18 cellular contexts compared by ENCODE assay signal in the genomic region with DNA sequence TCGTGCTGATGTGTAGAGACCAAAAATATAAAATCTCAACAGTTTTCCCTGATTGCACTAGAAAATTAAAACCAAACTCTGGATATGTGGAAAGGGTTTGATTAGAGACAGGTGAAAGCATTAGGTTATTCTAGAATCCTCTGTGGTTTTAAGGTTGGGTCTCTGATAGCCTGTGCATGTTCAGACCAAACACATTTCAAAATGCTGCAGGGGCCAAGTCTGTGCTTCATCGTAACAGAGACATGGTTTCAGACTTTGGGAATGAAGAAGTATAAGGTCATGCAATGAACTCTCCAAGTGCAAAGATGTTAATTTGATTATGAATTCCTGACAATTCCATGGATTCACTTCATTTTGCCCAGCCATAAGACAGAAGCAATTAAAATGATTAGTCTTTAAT.
A peak's percentile ranks its signal among the peaks of the same experiment; 100 is the strongest.
DNase-seq lines count a peak whose midpoint lies in the region; ATAC-seq, FAIRE-seq and TF ChIP-seq lines count a peak whose summit lies in the region.
"Had no signal": no experiment of that assay in that cellular context is flagged by ENCODE, and none has a peak within 500 bp of the region (broad histone marks: within the 10 kb centered on the region; RNA-seq: fewer than 3 reads in every experiment).

No MANE protein-coding gene starts in this region.

- H3K4me1 ChIP-seq in ACC112 (ENCODE audit: control insufficient read depth, insufficient read depth, low read length, unreplicated experiment) (peaks cover 25% of the 10 kb centered on the region), K562 (replicated peaks in 1 of 2; ENCODE audit: control insufficient read depth in 2 of 2, insufficient read depth in 2 of 2, low read length in 2 of 2) (no peaks in the 10 kb centered on the region; a peak in 2 of 5 replicates), endothelial cell of umbilical vein (ENCODE audit: control insufficient read depth, extremely low read depth, insufficient read depth, low read length) (peaks cover 11% of the 10 kb centered on the region), keratinocyte (ENCODE audit: control insufficient read depth, extremely low read depth, insufficient read depth, low read length) (peaks cover 9% of the 10 kb centered on the region), thyroid gland (no peaks in the 10 kb centered on the region), aorta (ENCODE audit: control insufficient read depth in 1 of 2, insufficient read depth in 2 of 2, low read length in 2 of 2) (peaks cover 0 to 2% of the 10 kb centered on the region in 2 donors)
- H3K4me1 ChIP-seq: Caco-2 had no signal

- dilution Hi-C loops in endothelial cell of umbilical vein (cut with MboI; ENCODE audit: extremely low pct_ligation_motif_present, low sequenced_read_pairs): no loop called here
- dilution Hi-C loops in keratinocyte (cut with MboI; ENCODE audit: extremely low pct_ligation_motif_present, low sequenced_read_pairs): no loop called here

- H2AFZ ChIP-seq in ACC112 (ENCODE audit: low read length, unreplicated experiment) (peak overlapping the region; percentile 87), K562 (ENCODE audit: low read depth, low read length) (no peak overlapping the region), endothelial cell of umbilical vein (ENCODE audit: low read depth, low read length) (peak overlapping the region; percentile 15), keratinocyte (ENCODE audit: control insufficient read depth, low read length) (no peak overlapping the region)
- H2AFZ ChIP-seq: GM23248 had no signal

- H3K27me3 Mint-ChIP-seq in natural killer cell treated with Interleukin-12 subunit alpha and Interleukin-12 subunit beta and Interleukin-15 and Interleukin-18, amount 100 ng/mL, for 72 hours: no peaks in the 10 kb centered on the region
- H3K27me3 Mint-ChIP-seq: CD4-positive, alpha-beta T cell; IgD-negative memory B cell had no signal

- H3K9me3 ChIP-seq in K562 (replicated peaks; ENCODE audit: control insufficient read depth, insufficient read depth, low read depth, low read length): no peaks in the 10 kb centered on the region
- H3K9me3 ChIP-seq in endothelial cell of umbilical vein (replicated peaks; ENCODE audit: control insufficient read depth, insufficient read depth, low read length): no peaks in the 10 kb centered on the region
- H3K9me3 ChIP-seq in keratinocyte (ENCODE audit: control insufficient read depth, low read depth, low read length): no peaks in the 10 kb centered on the region
- H3K9me3 ChIP-seq in thyroid gland: no peaks in the 10 kb centered on the region
- H3K9me3 ChIP-seq in aorta (ENCODE audit: control insufficient read depth, low read length): no peaks in the 10 kb centered on the region
- H3K9me3 ChIP-seq: Caco-2 had no signal

- TF ChIP-seq RAD21 in K562 (CRISPR knock-in tag; conservative IDR thresholded peaks at IDR 0.05 in 1 of 2, IDR thresholded peaks at IDR 0.05 in 1 of 2): no peak

- H3K27ac Mint-ChIP-seq in natural killer cell treated with Interleukin-12 subunit alpha and Interleukin-12 subunit beta and Interleukin-15 and Interleukin-18, amount 100 ng/mL, for 72 hours: no peak overlapping the region
- H3K27ac Mint-ChIP-seq: CD4-positive, alpha-beta T cell; IgD-negative memory B cell had no signal

- FAIRE-seq in K562 (lab: Jason Lieb, UNC) (peak; percentile 23), endothelial cell of umbilical vein (lab: Jason Lieb, UNC) (no peak), keratinocyte (lab: Jason Lieb, UNC) (peak; percentile 49)
- FAIRE-seq: D721Med, GM12891, GM19239, HepG2 had no signal

- peaks cover 3% of the 10 kb centered on the region for H3K9me3 Mint-ChIP-seq in natural killer cell treated with Interleukin-12 subunit alpha and Interleukin-12 subunit beta and Interleukin-15 and Interleukin-18, amount 100 ng/mL, for 72 hours

- TF ChIP-seq CTCF in K562 (IDR thresholded peaks at IDR 0.05 in 2 of 3, conservative IDR thresholded peaks at IDR 0.05 in 1 of 3; ENCODE audit: insufficient read depth in 2 of 3, low read depth in 1 of 3, low read length in 3 of 3) (no peak), endothelial cell of umbilical vein (IDR thresholded peaks at IDR 0.05; ENCODE audit: extremely low read depth in 1 of 2, insufficient read depth in 1 of 2, low read depth in 1 of 2, low read length in 2 of 2) (no peak), keratinocyte (optimal IDR thresholded peaks at IDR 0.05 in 1 of 3, IDR thresholded peaks at IDR 0.05 in 1 of 3, conservative IDR thresholded peaks at IDR 0.05 in 1 of 3; ENCODE audit: extremely low read depth in 1 of 3, insufficient read depth in 2 of 3, low read length in 3 of 3) (no peak), thyroid gland (IDR thresholded peaks at IDR 0.05) (no peak)

- no peaks in the 10 kb centered on the region for H3K4me1 Mint-ChIP-seq in natural killer cell treated with Interleukin-12 subunit alpha and Interleukin-12 subunit beta and Interleukin-15 and Interleukin-18, amount 100 ng/mL, for 72 hours (ENCODE audit: low read depth in 2 of 2)
- H3K4me1 Mint-ChIP-seq: IgD-negative memory B cell had no signal

- 16% methylated on average over 2 of the region's 2 CpGs for WGBS in K562 (ENCODE audit: insufficient coverage, low coverage, missing lambda C conversion rate)
- 81 to 92% methylated on average over 2 of the region's 2 CpGs for WGBS in thyroid gland, 2 donors
- WGBS in aorta, 2 donors: 42 to 48% methylated on average over 2 of the region's 2 CpGs

- CTCF ChIA-PET in K562 (lab: Yijun Ruan, JAX; ENCODE audit: low intra/inter-chr PET ratio) (no interaction called here), endothelial cell of umbilical vein (lab: Charles Lee) (no interaction called here)

- BruUV-seq in K562 (replicated peaks; lab: Mats Ljungman, UMichigan) (no TSS peak), endothelial cell of umbilical vein (replicated peaks; lab: Mats Ljungman, UMichigan) (no TSS peak)

- intact Hi-C loops in K562 (cut with micrococcal nuclease): loop anchor here (10.0 kb wide), 1 partner anchor 351 kb away; a partner anchor contains a TSS
- intact Hi-C loops in endothelial cell of umbilical vein (cut with micrococcal nuclease): no loop called here
- intact Hi-C loops in thyroid gland (cut with DNase I): no loop called here
- intact Hi-C loops in aorta (cut with DNase I): no loop called here

- H3K9me1 ChIP-seq in K562 (ENCODE audit: control insufficient read depth, insufficient read depth, low read length): no peaks in the 10 kb centered on the region
- no peaks in the 10 kb centered on the region for H3K9me1 ChIP-seq in endothelial cell of umbilical vein (replicated peaks; ENCODE audit: control insufficient read depth, extremely low read depth, insufficient read depth, low read length)
- H3K9me1 ChIP-seq in keratinocyte (ENCODE audit: control insufficient read depth, extremely low read depth, insufficient read depth, low read length): no peaks in the 10 kb centered on the region

- no peak overlapping the region for H3K9ac ChIP-seq in K562 (ENCODE audit: insufficient read depth in 1 of 2, low read depth in 2 of 2, low read length in 2 of 2)
- H3K9ac ChIP-seq in endothelial cell of umbilical vein (replicated peaks; ENCODE audit: extremely low read depth, insufficient read depth, low read length): no peak overlapping the region
- H3K9ac ChIP-seq in keratinocyte (ENCODE audit: control insufficient read depth, extremely low read depth, insufficient read depth, low read length): no peak overlapping the region
- H3K9ac ChIP-seq: GM23248 had no signal

- in situ Hi-C loops in K562 (cut with MboI): no loop called here

- H4K20me1 ChIP-seq in K562 (replicated peaks; ENCODE audit: control insufficient read depth, insufficient read depth, low read length) (no peaks in the 10 kb centered on the region), endothelial cell of umbilical vein (replicated peaks; ENCODE audit: control insufficient read depth, extremely low read depth, insufficient read depth, low read length) (no peaks in the 10 kb centered on the region), keratinocyte (ENCODE audit: control insufficient read depth, extremely low read depth, insufficient read depth, low read length) (no peaks in the 10 kb centered on the region)

- H3K27ac ChIP-seq in ACC112 (ENCODE audit: low read depth, low read length) (peak overlapping the region; percentile 54), K562 (ENCODE audit: extremely low read depth, low read depth, low read length) (no peak overlapping the region), endothelial cell of umbilical vein (ENCODE audit: insufficient read depth, low read depth, low read length) (no peak overlapping the region), keratinocyte (ENCODE audit: control insufficient read depth, insufficient read depth, low read length) (no peak overlapping the region), thyroid gland (no peak overlapping the region), aorta (ENCODE audit: low read depth in 1 of 2, low read length in 2 of 2) (no peak overlapping the region)
- H3K27ac ChIP-seq: C4-2B, GM23248 had no signal

- no peak overlapping the region for H3K4me3 ChIP-seq in ACC112 (ENCODE audit: low read depth, low read length)
- no peak overlapping the region for H3K4me3 ChIP-seq in K562
- H3K4me3 ChIP-seq in endothelial cell of umbilical vein (replicated peaks in 1 of 3; ENCODE audit: insufficient read depth in 1 of 3, low read depth in 1 of 3, low read length in 3 of 3): no peak overlapping the region
- no peak overlapping the region for H3K4me3 ChIP-seq in keratinocyte (ENCODE audit: control insufficient read depth in 2 of 3, extremely low read depth in 1 of 3, insufficient read depth in 2 of 3, low read depth in 1 of 3, low read length in 3 of 3)
- no peak overlapping the region for H3K4me3 ChIP-seq in thyroid gland (replicated peaks in 1 of 3)
- H3K4me3 ChIP-seq in aorta (ENCODE audit: low read length in 2 of 2): no peak overlapping the region
- H3K4me3 ChIP-seq: GM23248 had no signal

- no peak for TF ChIP-seq EP300 in K562 (IDR thresholded peaks at IDR 0.05; ENCODE audit: low read length)

- TF ChIP-seq POLR2A in K562 (conservative IDR thresholded peaks at IDR 0.05) (no peak), endothelial cell of umbilical vein (IDR thresholded peaks at IDR 0.05; ENCODE audit: low read depth, low read length) (no peak), thyroid gland (IDR thresholded peaks at IDR 0.05) (no peak)

- H3K4me2 ChIP-seq in K562 (ENCODE audit: insufficient read depth, low read length) (no peak overlapping the region), endothelial cell of umbilical vein (ENCODE audit: insufficient read depth, low read length) (peak overlapping the region; percentile 49), keratinocyte (ENCODE audit: control insufficient read depth, extremely low read depth, insufficient read depth, low read depth, low read length) (no peak overlapping the region)

- H3K36me3 Mint-ChIP-seq in natural killer cell treated with Interleukin-12 subunit alpha and Interleukin-12 subunit beta and Interleukin-15 and Interleukin-18, amount 100 ng/mL, for 72 hours: no peaks in the 10 kb centered on the region
- H3K36me3 Mint-ChIP-seq: IgD-negative memory B cell had no signal

- POLR2A ChIA-PET in K562 (lab: Yijun Ruan, JAX) (no interaction called here), endothelial cell of umbilical vein (lab: Charles Lee) (no interaction called here)

- H3K36me3 ChIP-seq in ACC112 (ENCODE audit: insufficient read depth, low read length): no peaks in the 10 kb centered on the region
- H3K36me3 ChIP-seq in K562 (ENCODE audit: control insufficient read depth, insufficient read depth, low read length): no peaks in the 10 kb centered on the region
- H3K36me3 ChIP-seq in endothelial cell of umbilical vein (ENCODE audit: control insufficient read depth in 2 of 2, extremely low read depth in 1 of 2, insufficient read depth in 2 of 2, low read length in 2 of 2): no peaks in the 10 kb centered on the region
- no peaks in the 10 kb centered on the region for H3K36me3 ChIP-seq in keratinocyte (ENCODE audit: control insufficient read depth in 2 of 2, extremely low read depth in 1 of 2, insufficient read depth in 2 of 2, low read length in 2 of 2)
- no peaks in the 10 kb centered on the region for H3K36me3 ChIP-seq in thyroid gland
- no peaks in the 10 kb centered on the region for H3K36me3 ChIP-seq in aorta (ENCODE audit: control insufficient read depth in 1 of 2, insufficient read depth in 2 of 2, low read length in 1 of 2)

- H3K27me3 ChIP-seq in ACC112 (ENCODE audit: insufficient read depth, low read length) (no peaks in the 10 kb centered on the region), K562 (ENCODE audit: control insufficient read depth in 2 of 2, insufficient read depth in 2 of 2, low read length in 2 of 2) (no peaks in the 10 kb centered on the region), endothelial cell of umbilical vein (ENCODE audit: control insufficient read depth in 2 of 2, insufficient read depth in 2 of 2, low read length in 2 of 2) (no peaks in the 10 kb centered on the region), keratinocyte (ENCODE audit: control insufficient read depth, extremely low read depth, insufficient read depth, low read length) (no peaks in the 10 kb centered on the region), thyroid gland (no peaks in the 10 kb centered on the region), aorta (ENCODE audit: control insufficient read depth in 1 of 2, insufficient read depth in 2 of 2, low read length in 1 of 2) (peaks cover 0 to 2% of the 10 kb centered on the region in 2 donors)

- DNase-seq in K562 (ENCODE audit: extremely low read depth in 1 of 4, low spot score in 3 of 4) (no peak), endothelial cell of umbilical vein (ENCODE audit: low read depth, low spot score) (no peak), keratinocyte (ENCODE audit: low read depth, low spot score) (no peak), thyroid gland (no peak), aorta (no peak)
- DNase-seq in natural killer cell treated with Interleukin-12 subunit alpha and Interleukin-12 subunit beta and Interleukin-15 and Interleukin-18, amount 100 ng/mL, for 72 hours (ENCODE audit: low spot score): no peak
- DNase-seq: AML-193; Caco-2; CD4-positive, alpha-beta T cell; GM23248; HCEC 1CT had no signal

- H3K4me3 Mint-ChIP-seq in natural killer cell treated with Interleukin-12 subunit alpha and Interleukin-12 subunit beta and Interleukin-15 and Interleukin-18, amount 100 ng/mL, for 72 hours: no peak overlapping the region
- H3K4me3 Mint-ChIP-seq: CD4-positive, alpha-beta T cell; IgD-negative memory B cell had no signal

- ATAC-seq in K562 (no peak), aorta (ENCODE audit: low FRiP score) (no peak)
- ATAC-seq in natural killer cell treated with Interleukin-12 subunit alpha and Interleukin-12 subunit beta and Interleukin-15 and Interleukin-18, amount 100 ng/mL, for 72 hours: no peak
- ATAC-seq: HepG2 had no signal

- H3K79me2 ChIP-seq in ACC112 (ENCODE audit: control insufficient read depth, insufficient read depth, low read length, unreplicated experiment) (no peaks in the 10 kb centered on the region), K562 (ENCODE audit: control insufficient read depth, insufficient read depth, low read length) (no peaks in the 10 kb centered on the region), endothelial cell of umbilical vein (ENCODE audit: control insufficient read depth, insufficient read depth, low read length) (no peaks in the 10 kb centered on the region), keratinocyte (ENCODE audit: control insufficient read depth, insufficient read depth, low read length) (no peaks in the 10 kb centered on the region)

Comparison
In these comparisons a context has a peak if more than half of its experiments do, and no peak if none do; other contexts are left out.
1. H2AFZ ChIP-seq: peak in ACC112 (single experiment) and endothelial cell of umbilical vein (single experiment); none in K562 (single experiment) and keratinocyte (single experiment).